Comparison of ENCODE assay signal across 22 cellular contexts in genomic region chr10:29591416-29591968, GRCh38. TPM values are rescaled to one million over a fixed set of nuclear protein-coding genes. Genes with fewer than 3 reads are reported as not detected.
DNase-seq lines count a peak whose midpoint lies in the region; ATAC-seq and TF ChIP-seq lines count a peak whose summit lies in the region.
"Had no signal": no experiment of that assay in that cellular context is flagged by ENCODE, and none has a peak within 500 bp of the region (broad histone marks: within the 10 kb centered on the region; RNA-seq: fewer than 3 reads in every experiment).

No MANE protein-coding gene starts in this region.

- no peaks in the 10 kb centered on the region for H3K9me3 ChIP-seq in stomach smooth muscle (ENCODE audit: control insufficient read depth in 2 of 2, low read length in 2 of 2)
- H3K9me3 ChIP-seq: BE2C, left lung, SJCRH30 had no signal

- peaks cover 51% of the 10 kb centered on the region for H3K4me1 Mint-ChIP-seq in WTC11

- H3K4me3 ChIP-seq in stomach smooth muscle (ENCODE audit: low read length in 2 of 2) = no peak overlapping the region
- H3K4me3 ChIP-seq: left lung, SJCRH30 had no signal

- peaks cover 3 to 8% of the 10 kb centered on the region in 2 donors for H3K36me3 ChIP-seq in stomach smooth muscle (ENCODE audit: control insufficient read depth in 2 of 2, insufficient read depth in 2 of 2, low read length in 2 of 2)
- H3K36me3 ChIP-seq: BE2C, SJCRH30 had no signal

- peak overlapping the region; percentile 25 for H3K27ac ChIP-seq in stomach smooth muscle (ENCODE audit: low read length)
- H3K27ac ChIP-seq: parathyroid adenoma, SJCRH30 had no signal

- POLR2A ChIA-PET in WTC11 (lab: Charles Lee) = no interaction called here

- DNase-seq in DMS53 (lab: John Stamatoyannopoulos, UW) = peak; percentile 11
- DNase-seq in DMS53 treated with DMSO at 0.1 percent for 48 hours (lab: John Stamatoyannopoulos, UW; ENCODE audit: unreplicated experiment) = no peak
- DNase-seq in WTC11 (ENCODE audit: low spot score) = no peak
- peak in 1 of 2 donors; percentile 57 for DNase-seq in left colon
- no peak for DNase-seq in activated effector memory CD4-positive, alpha-beta T cell treated with Interleukin-2 at 50 U/mL for 16 hours
- no peak for DNase-seq in GM19238 (ENCODE audit: insufficient read length, low spot score)
- DNase-seq: 8988T; activated CD8-positive, alpha-beta memory T cell treated with anti-CD3 and anti-CD28 coated beads, Interleukin-2, amount 50 U/mL, for 48 hours; activated gamma-delta T cell; amniotic stem cell; BE2C; foreskin keratinocyte; HFFc6; left lung; NCI-H1105; NCI-H2081 treated with DMSO at 0.1 percent for 48 hours; stimulated activated CD8-positive, alpha-beta memory T cell treated with anti-CD3 and anti-CD28 coated beads, Interleukin-4, amount 100 ng/mL, for 48 hours; T-helper 9 cell had no signal

- peaks cover 7% of the 10 kb centered on the region for H3K9me3 Mint-ChIP-seq in WTC11
- H3K9me3 Mint-ChIP-seq: HFFc6 had no signal

- peaks cover 6% of the 10 kb centered on the region; the same call in 1 of the 2 replicates for H3K36me3 Mint-ChIP-seq in WTC11

- TF ChIP-seq CTCF in WTC11 (IDR thresholded peaks at IDR 0.05) = no peak

- ATAC-seq in WTC11 = no peak
- peak; percentile 69 for ATAC-seq in left colon
- no peak for ATAC-seq in GM19035 (IDR thresholded peaks at IDR 0.05; ENCODE audit: unreplicated experiment)
- ATAC-seq: foreskin keratinocyte had no signal

- CTCF ChIA-PET in WTC11 (lab: Charles Lee) = interaction anchor here (0.7 to 3.3 kb wide), 7 partner anchors 35 to 162 kb away, joined by 3 to 18 read pairs (median 3); no protein-coding TSS in a partner anchor

- H3K4me1 ChIP-seq in stomach smooth muscle (ENCODE audit: control insufficient read depth, insufficient read depth, low read length) = peaks cover 61% of the 10 kb centered on the region

- no peak overlapping the region for H3K9ac ChIP-seq in stomach smooth muscle (ENCODE audit: low read length in 2 of 2)
- H3K9ac ChIP-seq: parathyroid adenoma had no signal

- no peaks in the 10 kb centered on the region for H3K27me3 Mint-ChIP-seq in WTC11 (ENCODE audit: low read depth)

- no peaks in the 10 kb centered on the region for H3K27me3 ChIP-seq in stomach smooth muscle (ENCODE audit: control insufficient read depth in 1 of 2, insufficient read depth in 2 of 2, low read length in 2 of 2)
- H3K27me3 ChIP-seq: BE2C, foreskin keratinocyte, left lung, SJCRH30 had no signal

- no peak overlapping the region for H3K4me3 Mint-ChIP-seq in WTC11
- H3K4me3 Mint-ChIP-seq: HFFc6 had no signal

- H3K27ac Mint-ChIP-seq in WTC11 = peak overlapping the region; percentile 4; the same call in 1 of the 2 replicates
- H3K27ac Mint-ChIP-seq: HFFc6 had no signal

- intact Hi-C loops in left colon (cut with DNase I, micrococcal nuclease) = no loop called here

TF ChIP-seq in WTC11, 78 proteins besides CTCF, POLR2A, EP300 and RAD21:
- TF ChIP-seq ZSCAN18 (CRISPR knock-in tag; IDR thresholded peaks at IDR 0.05) = no peak
- TF ChIP-seq, protein P1, sequence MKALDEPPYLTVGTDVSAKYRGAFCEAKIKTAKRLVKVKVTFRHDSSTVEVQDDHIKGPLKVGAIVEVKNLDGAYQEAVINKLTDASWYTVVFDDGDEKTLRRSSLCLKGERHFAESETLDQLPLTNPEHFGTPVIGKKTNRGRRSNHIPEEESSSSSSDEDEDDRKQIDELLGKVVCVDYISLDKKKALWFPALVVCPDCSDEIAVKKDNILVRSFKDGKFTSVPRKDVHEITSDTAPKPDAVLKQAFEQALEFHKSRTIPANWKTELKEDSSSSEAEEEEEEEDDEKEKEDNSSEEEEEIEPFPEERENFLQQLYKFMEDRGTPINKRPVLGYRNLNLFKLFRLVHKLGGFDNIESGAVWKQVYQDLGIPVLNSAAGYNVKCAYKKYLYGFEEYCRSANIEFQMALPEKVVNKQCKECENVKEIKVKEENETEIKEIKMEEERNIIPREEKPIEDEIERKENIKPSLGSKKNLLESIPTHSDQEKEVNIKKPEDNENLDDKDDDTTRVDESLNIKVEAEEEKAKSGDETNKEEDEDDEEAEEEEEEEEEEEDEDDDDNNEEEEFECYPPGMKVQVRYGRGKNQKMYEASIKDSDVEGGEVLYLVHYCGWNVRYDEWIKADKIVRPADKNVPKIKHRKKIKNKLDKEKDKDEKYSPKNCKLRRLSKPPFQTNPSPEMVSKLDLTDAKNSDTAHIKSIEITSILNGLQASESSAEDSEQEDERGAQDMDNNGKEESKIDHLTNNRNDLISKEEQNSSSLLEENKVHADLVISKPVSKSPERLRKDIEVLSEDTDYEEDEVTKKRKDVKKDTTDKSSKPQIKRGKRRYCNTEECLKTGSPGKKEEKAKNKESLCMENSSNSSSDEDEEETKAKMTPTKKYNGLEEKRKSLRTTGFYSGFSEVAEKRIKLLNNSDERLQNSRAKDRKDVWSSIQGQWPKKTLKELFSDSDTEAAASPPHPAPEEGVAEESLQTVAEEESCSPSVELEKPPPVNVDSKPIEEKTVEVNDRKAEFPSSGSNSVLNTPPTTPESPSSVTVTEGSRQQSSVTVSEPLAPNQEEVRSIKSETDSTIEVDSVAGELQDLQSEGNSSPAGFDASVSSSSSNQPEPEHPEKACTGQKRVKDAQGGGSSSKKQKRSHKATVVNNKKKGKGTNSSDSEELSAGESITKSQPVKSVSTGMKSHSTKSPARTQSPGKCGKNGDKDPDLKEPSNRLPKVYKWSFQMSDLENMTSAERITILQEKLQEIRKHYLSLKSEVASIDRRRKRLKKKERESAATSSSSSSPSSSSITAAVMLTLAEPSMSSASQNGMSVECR (CRISPR knock-in tag; IDR thresholded peaks at IDR 0.05; ENCODE audit: borderline replicate concordance) = no peak
- no peak for TF ChIP-seq FOXK1 (CRISPR knock-in tag; IDR thresholded peaks at IDR 0.05)
- TF ChIP-seq SOX15 (CRISPR knock-in tag; IDR thresholded peaks at IDR 0.05) = no peak
- TF ChIP-seq, protein P2, sequence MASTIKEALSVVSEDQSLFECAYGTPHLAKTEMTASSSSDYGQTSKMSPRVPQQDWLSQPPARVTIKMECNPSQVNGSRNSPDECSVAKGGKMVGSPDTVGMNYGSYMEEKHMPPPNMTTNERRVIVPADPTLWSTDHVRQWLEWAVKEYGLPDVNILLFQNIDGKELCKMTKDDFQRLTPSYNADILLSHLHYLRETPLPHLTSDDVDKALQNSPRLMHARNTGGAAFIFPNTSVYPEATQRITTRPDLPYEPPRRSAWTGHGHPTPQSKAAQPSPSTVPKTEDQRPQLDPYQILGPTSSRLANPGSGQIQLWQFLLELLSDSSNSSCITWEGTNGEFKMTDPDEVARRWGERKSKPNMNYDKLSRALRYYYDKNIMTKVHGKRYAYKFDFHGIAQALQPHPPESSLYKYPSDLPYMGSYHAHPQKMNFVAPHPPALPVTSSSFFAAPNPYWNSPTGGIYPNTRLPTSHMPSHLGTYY (CRISPR knock-in tag; IDR thresholded peaks at IDR 0.05) = no peak
TF ChIP-seq in WTC11: peak in this region for 0.

RNA-seq across cellular contexts. Expression of gene SVIL, which starts 43.3 kb away (rescaled TPM):
- 27.1 to 28.7 TPM (median 28.0 TPM) in 3 replicates for total RNA-seq in WTC11 (2021)
- total RNA-seq in left colon = 100 to 1,000 TPM in 1 of 2 donors, 10 to 100 TPM in 1; 66.6 to 154 TPM
